Comparison of ENCODE assay signal across 8 cellular contexts in the genomic region with DNA sequence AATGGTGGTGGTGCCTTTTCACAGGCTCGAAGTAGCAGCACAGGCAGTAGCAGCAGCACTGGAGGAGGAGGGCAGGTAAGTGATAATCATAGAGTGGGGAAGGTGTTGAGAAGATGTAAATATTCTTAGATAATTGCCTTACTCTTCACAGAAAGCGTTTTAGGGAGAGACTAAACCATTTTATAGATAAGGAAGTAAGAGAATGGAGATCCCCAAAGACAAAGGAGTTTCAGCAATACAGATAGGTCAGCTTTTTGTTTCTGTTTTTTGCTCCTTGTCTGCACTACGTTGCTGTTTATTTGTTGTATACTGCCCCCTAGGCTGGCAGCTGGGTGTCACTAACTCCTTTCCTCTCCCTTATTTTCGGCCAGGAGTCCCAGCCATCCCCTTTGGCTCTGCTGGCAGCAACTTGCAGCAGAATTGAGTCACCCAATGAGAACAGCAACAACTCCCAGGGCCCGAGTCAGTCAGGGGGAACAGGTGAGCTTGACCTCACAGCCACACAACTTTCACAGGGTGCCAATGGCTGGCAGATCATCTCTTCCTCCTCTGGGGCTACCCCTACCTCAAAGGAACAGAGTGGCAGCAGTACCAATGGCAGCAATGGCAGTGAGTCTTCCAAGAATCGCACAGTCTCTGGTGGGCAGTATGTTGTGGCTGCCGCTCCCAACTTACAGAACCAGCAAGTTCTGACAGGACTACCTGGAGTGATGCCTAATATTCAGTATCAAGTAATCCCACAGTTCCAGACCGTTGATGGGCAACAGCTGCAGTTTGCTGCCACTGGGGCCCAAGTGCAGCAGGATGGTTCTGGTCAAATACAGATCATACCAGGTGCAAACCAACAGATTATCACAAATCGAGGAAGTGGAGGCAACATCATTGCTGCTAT. TPM values are rescaled to one million over a fixed set of nuclear protein-coding genes. Genes with fewer than 3 reads are reported as not detected.
DNase-seq lines count a peak whose midpoint lies in the region; ATAC-seq and TF ChIP-seq lines count a peak whose summit lies in the region.

No MANE protein-coding gene starts in this region.

- H3K36me3 ChIP-seq in PC-3 (ENCODE audit: low read depth, low read length): peaks cover 17% of the 10 kb centered on the region
- peaks cover 31 to 37% of the 10 kb centered on the region in 2 donors for H3K36me3 ChIP-seq in ascending aorta

- H3K4me1 ChIP-seq in PC-3 (ENCODE audit: insufficient read depth, low read length) (peaks cover 46% of the 10 kb centered on the region), ascending aorta (peaks cover 29 to 53% of the 10 kb centered on the region in 2 donors), right cardiac atrium (ENCODE audit: control insufficient read depth, insufficient read depth, low read length) (peaks cover 14% of the 10 kb centered on the region)

- TSS peak; percentile 43 for BruUV-seq in PC-3 (replicated peaks; lab: Mats Ljungman, UMichigan)

- no peak overlapping the region for H2AFZ ChIP-seq in PC-3 (ENCODE audit: low read length)

- POLR2A ChIA-PET in PC-3 (lab: Charles Lee; ENCODE audit: unreplicated experiment): interaction anchor here (0.5 to 0.9 kb wide), 2 partner anchors 46 to 119 kb away, joined by 4 to 6 read pairs; partner anchors contain the start of gene TARBP2

- DNase-seq in stimulated activated CD4-positive, alpha-beta T cell treated with anti-CD3 and anti-CD28 coated beads, Interleukin-1b, Interleukin-23, amount 100 ng/mL, for 48 hours: peak; percentile 32
- no peak for DNase-seq in stimulated activated CD4-positive, alpha-beta T cell treated with anti-CD3 and anti-CD28 coated beads, Interleukin-2, amount 100 ng/mL, for 48 hours
- DNase-seq in PC-3 (peak; percentile 72), ascending aorta (ENCODE audit: low spot score in 2 of 2) (peak in 1 of 2 donors; percentile 79), right cardiac atrium (peak in 2 of 3 donors; percentile 56 to 69), sciatic nerve (ENCODE audit: low spot score) (peak; percentile 70), DMS153 (lab: John Stamatoyannopoulos, UW) (no peak)

- H3K4me2 ChIP-seq in PC-3 (ENCODE audit: low read length): peak overlapping the region; percentile 81

- intact Hi-C loops in PC-3 (cut with micrococcal nuclease) (loop anchor here (1.0 to 2.0 kb wide), 2 partner anchors 30 to 39 kb away; no protein-coding TSS in a partner anchor), ascending aorta (cut with DNase I) (loop anchor here (2.0 kb wide), 1 partner anchor 29 kb away; no protein-coding TSS in a partner anchor), right cardiac atrium (cut with DNase I) (no loop called here), sciatic nerve (cut with DNase I) (no loop called here)

- H3K9ac ChIP-seq in PC-3 (ENCODE audit: low read length): peak overlapping the region; percentile 90

- peaks cover 58% of the 10 kb centered on the region for H3K79me2 ChIP-seq in PC-3 (ENCODE audit: low read length)

- H3F3A ChIP-seq in PC-3 (ENCODE audit: low read length, unreplicated experiment): no peaks in the 10 kb centered on the region

- 43% methylated on average over 9 of the region's 9 CpGs for WGBS in right cardiac atrium

- H3K4me3 ChIP-seq in PC-3 (ENCODE audit: low read length) (peak overlapping the region; percentile 71), ascending aorta (peak overlapping the region; percentile 86 to 87), right cardiac atrium (ENCODE audit: low read length) (peak overlapping the region; percentile 97)

- no peaks in the 10 kb centered on the region for H3K9me2 ChIP-seq in PC-3 (replicated peaks; ENCODE audit: low read length)

- peak overlapping the region; percentile 89 for H3K27ac ChIP-seq in PC-3 (ENCODE audit: low read length)
- H3K27ac ChIP-seq in ascending aorta: peak overlapping the region; percentile 95 to 99
- peak overlapping the region; percentile 89 for H3K27ac ChIP-seq in right cardiac atrium (ENCODE audit: low read length)

- H3K9me3 ChIP-seq in PC-3 (ENCODE audit: low read length) (no peaks in the 10 kb centered on the region), ascending aorta (no peaks in the 10 kb centered on the region), right cardiac atrium (ENCODE audit: control insufficient read depth, low read length) (no peaks in the 10 kb centered on the region)

- ATAC-seq in PC-3 (no peak), right cardiac atrium (no peak), sciatic nerve (no peak), GM18907 (IDR thresholded peaks at IDR 0.05; ENCODE audit: unreplicated experiment) (no peak)

- CTCF ChIA-PET in PC-3 (lab: Charles Lee): interaction anchor here (0.5 to 2.8 kb wide), 5 partner anchors 27 to 162 kb away, joined by 3 to 16 read pairs (median 3); partner anchors contain the start of gene AAAS

- H3K27me3 ChIP-seq in PC-3 (ENCODE audit: low read length): no peaks in the 10 kb centered on the region
- no peaks in the 10 kb centered on the region for H3K27me3 ChIP-seq in ascending aorta
- H3K27me3 ChIP-seq in right cardiac atrium (ENCODE audit: control insufficient read depth, insufficient read depth): no peaks in the 10 kb centered on the region

- H4K20me1 ChIP-seq in PC-3 (ENCODE audit: low read length): peaks cover 21% of the 10 kb centered on the region

- TF ChIP-seq CTCF in PC-3 (conservative IDR thresholded peaks at IDR 0.05; ENCODE audit: low read depth, low read length) (peak; percentile 71), ascending aorta (IDR thresholded peaks at IDR 0.05) (peak; percentile 22 to 49 (median 36))

RNA-seq across cellular contexts. Expression of gene SP1, which starts 2.0 kb away (rescaled TPM):
- total RNA-seq in PC-3 (2014; rRNA removed) (49.7 and 57.6 TPM in 2 replicates), ascending aorta (49.0 TPM), right cardiac atrium (10 to 100 TPM; 30.2 to 39.9 (median 34.2) TPM), sciatic nerve (101 TPM)
- 8.3 TPM for polyA plus RNA-seq in right cardiac atrium

RNA-seq across cellular contexts. Expression of gene AMHR2, which starts 41.7 kb away (rescaled TPM):
- total RNA-seq in PC-3 (2014; rRNA removed) (0.29 TPM in 1 of 2 replicates, not detected in the other), ascending aorta (not detected), right cardiac atrium (under 1 TPM in 3 of 4 donors, not detected in 1; 0.54 to 0.88 (median 0.82) TPM), sciatic nerve (not detected)
- 0.48 TPM for polyA plus RNA-seq in right cardiac atrium

RNA-seq across cellular contexts. Expression of gene SP7, which starts 45.8 kb away (rescaled TPM):
- total RNA-seq in PC-3 (2014; rRNA removed): not detected in 2 replicates
- not detected for total RNA-seq in ascending aorta
- not detected for total RNA-seq in right cardiac atrium
- polyA plus RNA-seq in right cardiac atrium: not detected
- 0.31 TPM for total RNA-seq in sciatic nerve

RNA-seq across cellular contexts. Expression of gene PRR13, which starts 59.5 kb away (rescaled TPM):
- 54.2 and 60.9 TPM in 2 replicates for total RNA-seq in PC-3 (2014; rRNA removed)
- 20.6 TPM for total RNA-seq in ascending aorta
- total RNA-seq in right cardiac atrium: 10 to 100 TPM; 66.9 to 85.6 (median 82.6) TPM
- polyA plus RNA-seq in right cardiac atrium: 69.1 TPM
- total RNA-seq in sciatic nerve: 86.4 TPM

Comparison
In these comparisons a context has a peak if more than half of its experiments do, and no peak if none do; other contexts are left out.
1. DNase-seq: peak in stimulated activated CD4-positive, alpha-beta T cell treated with anti-CD3 and anti-CD28 coated beads, Interleukin-1b, Interleukin-23, amount 100 ng/mL, for 48 hours (single experiment), PC-3 (single experiment), right cardiac atrium (2 of 3) and sciatic nerve (single experiment); none in stimulated activated CD4-positive, alpha-beta T cell treated with anti-CD3 and anti-CD28 coated beads, Interleukin-2, amount 100 ng/mL, for 48 hours (0 of 2) and DMS153 (single experiment).
2. intact Hi-C loops: an anchor here in PC-3 (1.0 to 2.0 kb wide) and ascending aorta (2.0 kb wide); none called in right cardiac atrium and sciatic nerve.
3. Peak in every context shown above with its lines, with median percentiles within 50 percentile points of each other: H3K27ac ChIP-seq and H3K4me3 ChIP-seq.